In genomic region chr5:112848116-112848811, GRCh38 we compare ENCODE assay signal across 8 cellular contexts. TPM values are rescaled to one million over a fixed set of nuclear protein-coding genes. Genes with fewer than 3 reads are reported as not detected.
DNase-seq lines count a peak whose midpoint lies in the region; ATAC-seq and TF ChIP-seq lines count a peak whose summit lies in the region.

No MANE protein-coding gene starts in this region.

- no peaks in the 10 kb centered on the region for H3K79me1 ChIP-seq in neuronal stem cell (ENCODE audit: low read depth, low read length)

- peak; percentile 76 for TF ChIP-seq CTCF in fibroblast of pulmonary artery (IDR thresholded peaks at IDR 0.05; ENCODE audit: low read length, missing control alignments)

- no peak overlapping the region for H3K27ac Mint-ChIP-seq in T-cell

- no peak overlapping the region for H2BK12ac ChIP-seq in neuronal stem cell (ENCODE audit: low read length)

- H3K4me3 ChIP-seq in fibroblast of pulmonary artery (replicated peaks; ENCODE audit: low read depth, low read length) (peak overlapping the region; percentile 3), neuronal stem cell (ENCODE audit: low read length in 2 of 2) (no peak overlapping the region)

- peak overlapping the region; percentile 47 for H2AFZ ChIP-seq in neuronal stem cell (ENCODE audit: low read length)

- H3K9me3 ChIP-seq in neuronal stem cell (replicated peaks in 1 of 2; ENCODE audit: control insufficient read depth in 2 of 2, insufficient read depth in 1 of 2, low read depth in 1 of 2, low read length in 2 of 2) = no peaks in the 10 kb centered on the region

- H3K27me3 ChIP-seq in neuronal stem cell (ENCODE audit: control insufficient read depth in 3 of 3, insufficient read depth in 3 of 3, low read depth in 1 of 3, low read length in 3 of 3) = no peaks in the 10 kb centered on the region

- no peak overlapping the region for H3K4ac ChIP-seq in neuronal stem cell (ENCODE audit: low read length)

- H3K14ac ChIP-seq in neuronal stem cell (ENCODE audit: low read length) = no peak overlapping the region

- POLR2A ChIA-PET in T-cell (lab: Charles Lee) = interaction anchor here (0.6 kb wide), 3 partner anchors 9 to 192 kb away, joined by 3 to 7 read pairs (median 6); no protein-coding TSS in a partner anchor

- H3K18ac ChIP-seq in neuronal stem cell (ENCODE audit: low read length) = no peak overlapping the region

- H3K4me1 ChIP-seq in neuronal stem cell (ENCODE audit: control insufficient read depth in 2 of 2, insufficient read depth in 1 of 2, low read depth in 1 of 2, low read length in 2 of 2) = peaks cover 0 to 2% of the 10 kb centered on the region in 2 donors

- H3K9me3 Mint-ChIP-seq in T-cell = no peaks in the 10 kb centered on the region

- H3K36me3 ChIP-seq in neuronal stem cell (replicated peaks in 1 of 2; ENCODE audit: control insufficient read depth in 2 of 2, insufficient read depth in 2 of 2, low read length in 2 of 2) = no peaks in the 10 kb centered on the region

- ATAC-seq in GM18870 (IDR thresholded peaks at IDR 0.05; ENCODE audit: unreplicated experiment) (peak; percentile 95), HG03025 (IDR thresholded peaks at IDR 0.05; ENCODE audit: low FRiP score, unreplicated experiment) (peak; percentile 98), T-cell (replicated peaks in 1 of 4) (peak; percentile 93 to 99 (median 96))

- H3K4me3 Mint-ChIP-seq in T-cell = no peak overlapping the region

- no peak overlapping the region for H2BK5ac ChIP-seq in neuronal stem cell (ENCODE audit: low read length)

- peaks cover 3% of the 10 kb centered on the region for H3K36me3 Mint-ChIP-seq in T-cell

- peaks cover 0 to 3% of the 10 kb centered on the region in 2 donors for H3K27me3 Mint-ChIP-seq in T-cell

- no peak overlapping the region for H2BK15ac ChIP-seq in neuronal stem cell (ENCODE audit: low read length)

- H2BK120ac ChIP-seq in neuronal stem cell (ENCODE audit: low read depth, low read length) = no peak overlapping the region

- H2AK5ac ChIP-seq in neuronal stem cell (ENCODE audit: low read depth, low read length) = no peak overlapping the region

- H3K9ac ChIP-seq in neuronal stem cell (ENCODE audit: low read depth, low read length, poor library complexity) = no peak overlapping the region

- CTCF ChIA-PET in T-cell (lab: Charles Lee) = interaction anchor here (0.5 to 1.4 kb wide), 41 partner anchors 11 to 1460 kb away, joined by 3 to 15 read pairs (median 3); partner anchors contain the start of genes SRP19 (in 2 of the 2) and DCP2 (in 1 of the 2)

- no CpG with 5 or more reads among the region's 8 CpGs for WGBS in neuronal stem cell (ENCODE audit: extremely low coverage in 2 of 2, insufficient read length in 2 of 2, insufficient replicate concordance in 1 of 2), 2 donors

- peaks cover 4 to 7% (median 4%) of the 10 kb centered on the region in 3 donors for H3K4me1 Mint-ChIP-seq in T-cell

- H4K8ac ChIP-seq in neuronal stem cell (ENCODE audit: low read depth, low read length) = no peak overlapping the region

- H3K4me2 ChIP-seq in neuronal stem cell (ENCODE audit: insufficient read depth, low read length, poor library complexity, severe bottlenecking) = no peak overlapping the region

- no peak overlapping the region for H4K91ac ChIP-seq in neuronal stem cell (ENCODE audit: low read depth, low read length, poor library complexity)

- H3K23ac ChIP-seq in neuronal stem cell (ENCODE audit: low read depth, low read length, poor library complexity) = no peak overlapping the region

- no peak overlapping the region for H3K27ac ChIP-seq in neuronal stem cell (replicated peaks; ENCODE audit: low read length)

- DNase-seq in CMK (ENCODE audit: low read depth) (peak; percentile 32), NCI-H146 (lab: John Stamatoyannopoulos, UW) (peak; percentile 72), T-cell (peak in 2 of 34 experiments; percentile 11 to 12), fibroblast of pulmonary artery (ENCODE audit: low read depth) (peak; percentile 80), neuronal stem cell (ENCODE audit: low spot score) (peak; percentile 54)
- DNase-seq in activated CD4-positive, alpha-beta T cell treated with anti-CD3 and anti-CD28 coated beads for 48 hours = no peak

RNA-seq across cellular contexts. Expression of gene SRP19, which starts 12.8 kb away (rescaled TPM):
- total RNA-seq in T-cell = 10 to 100 TPM; 34.6 to 44.9 (median 40.4) TPM
- polyA plus RNA-seq in neuronal stem cell (2013, experiment 1 of 2) = 85.6 TPM
- 89.0 TPM for polyA plus RNA-seq in neuronal stem cell (2013, experiment 2 of 2)
